ENCODE assay signal across 30 cellular contexts in the genomic region with DNA sequence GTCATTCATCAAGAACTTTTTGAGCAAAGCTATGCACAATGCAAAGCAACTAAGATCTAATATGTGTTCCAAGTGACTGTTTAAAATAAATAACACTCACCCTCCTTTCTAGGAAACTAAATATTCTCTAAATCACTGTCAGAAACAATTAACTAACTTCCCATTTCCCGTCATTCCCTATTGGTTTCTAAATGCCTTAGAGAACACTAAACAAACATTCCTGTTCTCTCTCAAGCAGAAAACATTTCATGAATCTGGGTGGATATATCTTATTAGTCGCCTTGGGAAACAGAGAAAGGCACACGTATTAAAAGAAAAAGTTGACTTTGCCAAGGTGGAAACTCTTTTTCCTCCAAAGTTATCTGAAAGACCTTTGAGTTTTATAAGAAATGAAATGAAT.
"Had no signal": no experiment of that assay in that cellular context is flagged by ENCODE, and none has a peak within 500 bp of the region (broad histone marks: within the 10 kb centered on the region; RNA-seq: fewer than 3 reads in every experiment).

No MANE protein-coding gene starts in this region.

- H3K27me3 Mint-ChIP-seq: activated CD4-positive, alpha-beta memory T cell treated with anti-CD3 and anti-CD28 coated beads, Interleukin-2, amount 10 ng/mL, durations not matched to agents 7 days and 5 days; activated CD4-positive, alpha-beta T cell treated with anti-CD3 and anti-CD28 coated beads, Interleukin-2, amount 10 ng/mL, durations not matched to agents 7 days and 5 days; activated naive CD4-positive, alpha-beta T cell treated with anti-CD3 and anti-CD28 coated beads, Interleukin-2, amount 50 U/mL, for 24 hours; activated naive CD8-positive, alpha-beta T cell treated with anti-CD3 and anti-CD28 coated beads, Interleukin-2, amount 50 U/mL, for 24 hours; activated T-cell treated with anti-CD3 and anti-CD28 coated beads, Interleukin-2, amount 50 U/mL, for 24 hours; activated T-helper 17 cell treated with anti-CD3 and anti-CD28 coated beads, Interleukin-2, amount 50 U/mL, for 72 hours; brain; natural killer cell treated with Interleukin-12 subunit alpha and Interleukin-12 subunit beta and Interleukin-15 and Interleukin-18, amount 100 ng/mL, for 72 hours had no signal

- ATAC-seq: activated naive CD8-positive, alpha-beta T cell treated with anti-CD3 and anti-CD28 coated beads, Interleukin-2, amount 50 U/mL, for 24 hours; activated T-helper 17 cell treated with anti-CD3 and anti-CD28 coated beads, Interleukin-2, amount 50 U/mL, for 72 hours; gastrocnemius medialis; left lobe of liver; mucosa of descending colon; natural killer cell treated with Interleukin-12 subunit alpha and Interleukin-12 subunit beta and Interleukin-15 and Interleukin-18, amount 100 ng/mL, for 72 hours had no signal

- DNase-seq: activated CD4-positive, alpha-beta memory T cell treated with anti-CD3 and anti-CD28 coated beads, Interleukin-2, amount 10 ng/mL, durations not matched to agents 7 days and 5 days; activated CD4-positive, alpha-beta T cell treated with anti-CD3 and anti-CD28 coated beads for 1 hour; activated CD4-positive, alpha-beta T cell treated with anti-CD3 and anti-CD28 coated beads, Interleukin-2, amount 10 ng/mL, durations not matched to agents 7 days and 5 days; activated CD8-positive, alpha-beta memory T cell treated with anti-CD3 and anti-CD28 coated beads, Interleukin-2, amount 50 U/mL, for 48 hours; activated gamma-delta T cell treated with Interleukin-2 at 50 U/mL for 16 hours; activated naive CD8-positive, alpha-beta T cell treated with anti-CD3 and anti-CD28 coated beads, Interleukin-2, amount 50 U/mL, for 24 hours; activated T-cell treated with anti-CD3 and anti-CD28 coated beads, Interleukin-2, amount 50 U/mL, for 24 hours; anterior cingulate cortex; cerebellar nuclear complex; colonic mucosa; dorsolateral prefrontal cortex; effector memory CD4-positive, alpha-beta T cell; erythroblast; gastrocnemius medialis; glutamatergic neuron; mesendoderm; mucosa of descending colon; posterior cingulate gyrus; stimulated activated CD4-positive, alpha-beta T cell treated with anti-CD3 and anti-CD28 coated beads, Interleukin-15, amount 100 ng/mL, for 24 hours; stimulated activated CD4-positive, alpha-beta T cell treated with anti-CD3 and anti-CD28 coated beads, Interleukin-2, amount 100 ng/mL, for 24 hours; stimulated activated naive CD4-positive, alpha-beta T cell; T-helper 2 cell had no signal

- H3K4me1 Mint-ChIP-seq: activated CD4-positive, alpha-beta memory T cell treated with anti-CD3 and anti-CD28 coated beads, Interleukin-2, amount 10 ng/mL, durations not matched to agents 7 days and 5 days; activated CD4-positive, alpha-beta T cell treated with anti-CD3 and anti-CD28 coated beads, Interleukin-2, amount 10 ng/mL, durations not matched to agents 7 days and 5 days; activated naive CD4-positive, alpha-beta T cell treated with anti-CD3 and anti-CD28 coated beads, Interleukin-2, amount 50 U/mL, for 24 hours; activated naive CD8-positive, alpha-beta T cell treated with anti-CD3 and anti-CD28 coated beads, Interleukin-2, amount 50 U/mL, for 24 hours; activated T-helper 17 cell treated with anti-CD3 and anti-CD28 coated beads, Interleukin-2, amount 50 U/mL, for 72 hours; brain had no signal

- H3K4me3 ChIP-seq: cardiac muscle cell, colonic mucosa, dorsolateral prefrontal cortex, gastrocnemius medialis, lung, mucosa of descending colon, tibial nerve had no signal

- H3K9me3 Mint-ChIP-seq: activated CD4-positive, alpha-beta T cell treated with anti-CD3 and anti-CD28 coated beads, Interleukin-2, amount 10 ng/mL, durations not matched to agents 7 days and 5 days; activated naive CD4-positive, alpha-beta T cell treated with anti-CD3 and anti-CD28 coated beads, Interleukin-2, amount 50 U/mL, for 24 hours had no signal

- H3K27ac Mint-ChIP-seq: activated CD4-positive, alpha-beta memory T cell treated with anti-CD3 and anti-CD28 coated beads, Interleukin-2, amount 10 ng/mL, durations not matched to agents 7 days and 5 days; activated CD4-positive, alpha-beta T cell treated with anti-CD3 and anti-CD28 coated beads, Interleukin-2, amount 10 ng/mL, durations not matched to agents 7 days and 5 days; activated naive CD4-positive, alpha-beta T cell treated with anti-CD3 and anti-CD28 coated beads, Interleukin-2, amount 50 U/mL, for 24 hours; activated naive CD8-positive, alpha-beta T cell treated with anti-CD3 and anti-CD28 coated beads, Interleukin-2, amount 50 U/mL, for 24 hours; activated T-cell treated with anti-CD3 and anti-CD28 coated beads, Interleukin-2, amount 50 U/mL, for 24 hours; activated T-helper 17 cell treated with anti-CD3 and anti-CD28 coated beads, Interleukin-2, amount 50 U/mL, for 72 hours; brain; natural killer cell treated with Interleukin-12 subunit alpha and Interleukin-12 subunit beta and Interleukin-15 and Interleukin-18, amount 100 ng/mL, for 72 hours had no signal

- H3K36me3 Mint-ChIP-seq: activated naive CD4-positive, alpha-beta T cell treated with anti-CD3 and anti-CD28 coated beads, Interleukin-2, amount 50 U/mL, for 24 hours had no signal

- H3K4me3 Mint-ChIP-seq: activated CD4-positive, alpha-beta memory T cell treated with anti-CD3 and anti-CD28 coated beads, Interleukin-2, amount 10 ng/mL, durations not matched to agents 7 days and 5 days; activated CD4-positive, alpha-beta T cell treated with anti-CD3 and anti-CD28 coated beads, Interleukin-2, amount 10 ng/mL, durations not matched to agents 7 days and 5 days; activated naive CD4-positive, alpha-beta T cell treated with anti-CD3 and anti-CD28 coated beads, Interleukin-2, amount 50 U/mL, for 24 hours; activated naive CD8-positive, alpha-beta T cell treated with anti-CD3 and anti-CD28 coated beads, Interleukin-2, amount 50 U/mL, for 24 hours; activated T-cell treated with anti-CD3 and anti-CD28 coated beads, Interleukin-2, amount 50 U/mL, for 24 hours; activated T-helper 17 cell treated with anti-CD3 and anti-CD28 coated beads, Interleukin-2, amount 50 U/mL, for 72 hours; brain; natural killer cell treated with Interleukin-12 subunit alpha and Interleukin-12 subunit beta and Interleukin-15 and Interleukin-18, amount 100 ng/mL, for 72 hours had no signal
